24 cellular contexts compared by ENCODE assay signal in the genomic region with DNA sequence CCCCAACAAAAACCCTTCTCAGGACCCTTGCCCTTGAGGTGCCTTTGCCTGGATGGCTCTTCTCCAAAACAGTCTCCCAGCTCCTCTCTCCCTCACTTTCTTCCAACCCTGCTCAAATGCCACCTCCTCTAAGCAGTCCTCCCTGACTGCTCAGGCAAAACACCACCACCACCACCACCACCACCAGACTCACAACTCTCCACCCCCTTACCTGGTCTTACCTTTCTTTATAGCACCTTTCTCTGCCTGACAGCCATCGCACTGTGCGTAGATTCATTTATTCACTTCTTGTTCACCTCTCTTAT.
"Had no signal": no experiment of that assay in that cellular context is flagged by ENCODE, and none has a peak within 500 bp of the region (broad histone marks: within the 10 kb centered on the region; RNA-seq: fewer than 3 reads in every experiment).

No MANE protein-coding gene starts in this region.

- H3K27me3 ChIP-seq: gastrocnemius medialis, hepatocyte, tibial nerve, upper lobe of right lung, uterus had no signal

- H3K9me3 ChIP-seq: gastrocnemius medialis, heart left ventricle, prostate gland, sigmoid colon, thoracic aorta, tibial nerve, upper lobe of right lung, uterus had no signal

- H3K4me1 Mint-ChIP-seq: stimulated activated effector memory CD8-positive, alpha-beta T cell treated with anti-CD3 and anti-CD28 coated beads, Interleukin-12 subunit alpha, Interleukin-12 subunit beta, amount 100 ng/mL, for 72 hours had no signal

- H3K4me2 ChIP-seq: hepatocyte had no signal

- DNase-seq: cortex of kidney; foreskin fibroblast; gastrocnemius medialis; heart left ventricle; kidney; mammary epithelial cell; mesendoderm; midbrain; naive thymus-derived CD4-positive, alpha-beta T cell; nephron progenitor cell; nucleus accumbens; sigmoid colon; stimulated activated CD4-positive, alpha-beta T cell treated with anti-CD3 and anti-CD28 coated beads, Interleukin-2, amount 100 ng/mL, for 24 hours; stimulated activated CD4-positive, alpha-beta T cell treated with anti-CD3 and anti-CD28 coated beads, Interleukin-4, amount 100 ng/mL, for 24 hours; stimulated activated naive CD4-positive, alpha-beta T cell treated with Interleukin-2 at 50 U/mL for 16 hours; upper lobe of right lung; uterus had no signal

- H2AFZ ChIP-seq: hepatocyte had no signal

- H3K4me1 ChIP-seq: prostate gland, sigmoid colon, uterus had no signal

- H3K36me3 ChIP-seq: gastrocnemius medialis, heart left ventricle, prostate gland, sigmoid colon, thoracic aorta, tibial nerve, upper lobe of right lung, uterus had no signal

- H3K27ac Mint-ChIP-seq: naive thymus-derived CD4-positive, alpha-beta T cell; nephron progenitor cell; stimulated activated effector memory CD8-positive, alpha-beta T cell treated with anti-CD3 and anti-CD28 coated beads, Interleukin-12 subunit alpha, Interleukin-12 subunit beta, amount 100 ng/mL, for 72 hours had no signal

- H3K36me3 Mint-ChIP-seq: stimulated activated effector memory CD8-positive, alpha-beta T cell treated with anti-CD3 and anti-CD28 coated beads, Interleukin-12 subunit alpha, Interleukin-12 subunit beta, amount 100 ng/mL, for 72 hours had no signal

- H3K4me3 ChIP-seq: gastrocnemius medialis, heart left ventricle, hepatocyte, prostate gland, sigmoid colon, thoracic aorta, tibial nerve, upper lobe of right lung, uterus had no signal

- H3K79me2 ChIP-seq: hepatocyte had no signal

- FAIRE-seq: kidney had no signal

- ATAC-seq: gastrocnemius medialis; heart left ventricle; left lobe of liver; naive thymus-derived CD4-positive, alpha-beta T cell; right cardiac atrium; stimulated activated effector memory CD8-positive, alpha-beta T cell treated with anti-CD3 and anti-CD28 coated beads, Interleukin-12 subunit alpha, Interleukin-12 subunit beta, amount 100 ng/mL, for 72 hours; upper lobe of right lung had no signal

- H3K27ac ChIP-seq: gastrocnemius medialis, heart left ventricle, hepatocyte, prostate gland, sigmoid colon, thoracic aorta, tibial nerve, upper lobe of right lung, uterus had no signal

- H3K4me3 Mint-ChIP-seq: naive thymus-derived CD4-positive, alpha-beta T cell; nephron progenitor cell; stimulated activated effector memory CD8-positive, alpha-beta T cell treated with anti-CD3 and anti-CD28 coated beads, Interleukin-12 subunit alpha, Interleukin-12 subunit beta, amount 100 ng/mL, for 72 hours had no signal

- H3K9me3 Mint-ChIP-seq: nephron progenitor cell; stimulated activated effector memory CD8-positive, alpha-beta T cell treated with anti-CD3 and anti-CD28 coated beads, Interleukin-12 subunit alpha, Interleukin-12 subunit beta, amount 100 ng/mL, for 72 hours had no signal
